ENCODE assay signal across 1 cellular context in genomic region chr20:328596-329324, GRCh38.
TF ChIP-seq lines count a peak whose summit lies in the region.

No MANE protein-coding gene starts in this region.

TF ChIP-seq in GM23338, 12 proteins besides CTCF, POLR2A, EP300 and RAD21 (continued from another document):
- TF ChIP-seq ZNF462 (CRISPR knock-in tag; IDR thresholded peaks at IDR 0.05) (no peak), ZNF114 (CRISPR knock-in tag; IDR thresholded peaks at IDR 0.05) (no peak), STAT1 (IDR thresholded peaks at IDR 0.05; ENCODE audit: unreplicated experiment) (no peak)
